8 cellular contexts compared by ENCODE assay signal in the genomic region with DNA sequence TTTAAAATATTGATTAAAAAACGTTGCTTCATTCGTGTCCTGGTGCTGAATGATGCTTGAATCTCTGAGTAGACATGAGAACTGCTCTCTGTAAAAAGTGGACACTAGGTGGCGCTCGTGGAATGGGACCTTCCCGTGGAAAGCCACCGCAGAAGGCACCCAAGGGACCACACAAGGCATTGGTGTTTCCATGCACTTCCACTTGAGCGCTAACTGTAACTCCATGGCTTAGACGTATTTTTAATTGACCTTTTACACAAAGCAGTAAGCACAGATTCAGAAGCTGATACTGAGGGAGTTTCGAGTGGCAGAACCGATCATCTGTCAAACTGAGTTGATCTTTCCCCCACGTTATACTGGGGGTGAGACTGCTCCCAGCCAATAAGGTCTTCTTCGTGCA.
A peak's percentile ranks its signal among the peaks of the same experiment; 100 is the strongest.
DNase-seq lines count a peak whose midpoint lies in the region; ATAC-seq and TF ChIP-seq lines count a peak whose summit lies in the region.

No MANE protein-coding gene starts in this region.

- TF ChIP-seq CTCF in dorsolateral prefrontal cortex (IDR thresholded peaks at IDR 0.05 in 54 of 56, conservative IDR thresholded peaks at IDR 0.05 in 2 of 56; ENCODE audit: low read depth in 1 of 56, partially characterized antibody in 56 of 56) = peak; percentile 83 to 98 (median 92)

- no peaks in the 10 kb centered on the region for H3K9me3 ChIP-seq in mesenchymal stem cell (ENCODE audit: control insufficient read depth, low read length)

- ATAC-seq in GM19023 (IDR thresholded peaks at IDR 0.05; ENCODE audit: unreplicated experiment) = peak; percentile 64
- ATAC-seq in HG03442 (IDR thresholded peaks at IDR 0.05; ENCODE audit: unreplicated experiment) = peak; percentile 71

- peaks cover 2% of the 10 kb centered on the region for H3K4me1 ChIP-seq in mesenchymal stem cell (ENCODE audit: control insufficient read depth, insufficient read depth, low read depth, low read length)

- H4K91ac ChIP-seq in mesenchymal stem cell (ENCODE audit: low read length) = no peak overlapping the region

- no peak overlapping the region for H3K14ac ChIP-seq in mesenchymal stem cell (ENCODE audit: low read length in 2 of 2)

- H4K8ac ChIP-seq in mesenchymal stem cell (ENCODE audit: low read length) = no peak overlapping the region

- H3K4me3 ChIP-seq in dorsolateral prefrontal cortex = no peak overlapping the region
- H3K4me3 ChIP-seq in mesenchymal stem cell (ENCODE audit: insufficient read depth in 1 of 2, low read depth in 1 of 2, low read length in 2 of 2) = no peak overlapping the region

- H2AFZ ChIP-seq in mesenchymal stem cell (ENCODE audit: low read depth, low read length) = no peak overlapping the region

- no peak overlapping the region for H2BK5ac ChIP-seq in mesenchymal stem cell (ENCODE audit: low read depth, low read length, poor library complexity, severe bottlenecking)

- H3K27ac ChIP-seq in dorsolateral prefrontal cortex (no peak overlapping the region), mesenchymal stem cell (ENCODE audit: low read length, poor library complexity, severe bottlenecking) (no peak overlapping the region)

- DNase-seq in AML-193 (lab: John Stamatoyannopoulos, UW) (peak; percentile 66 to 68), NCI-H774 (lab: John Stamatoyannopoulos, UW) (peak; percentile 37), dorsolateral prefrontal cortex (peak; percentile 50 to 92 (median 79)), mesenchymal stem cell (peak; percentile 77)
- peak; percentile 84 to 90 for DNase-seq in activated CD4-positive, alpha-beta T cell treated with anti-CD3 and anti-CD28 coated beads, Interleukin-2, amount 50 U/mL, for 48 hours
- DNase-seq in stimulated activated CD8-positive, alpha-beta memory T cell treated with anti-CD3 and anti-CD28 coated beads, Interleukin-4, amount 100 ng/mL, for 48 hours = peak; percentile 92

- WGBS in mesenchymal stem cell = 44% methylated on average over 12 of the region's 12 CpGs

- intact Hi-C loops in dorsolateral prefrontal cortex (cut with DNase I) = loop anchor here (2.0 to 10.0 kb wide), 3 partner anchors 380 to 671 kb away; no protein-coding TSS in a partner anchor

- no peak overlapping the region for H3K4ac ChIP-seq in mesenchymal stem cell (ENCODE audit: low read depth in 1 of 2, low read length in 2 of 2)

- no peak overlapping the region for H2BK12ac ChIP-seq in mesenchymal stem cell (ENCODE audit: low read length in 2 of 2)

- H2AK5ac ChIP-seq in mesenchymal stem cell (ENCODE audit: low read length, severe bottlenecking) = no peak overlapping the region

- no peak overlapping the region for H2BK120ac ChIP-seq in mesenchymal stem cell (ENCODE audit: low read depth, low read length)

- no peak overlapping the region for H3K9ac ChIP-seq in mesenchymal stem cell (ENCODE audit: low read length)

- peaks cover 6% of the 10 kb centered on the region for H3K79me1 ChIP-seq in mesenchymal stem cell (replicated peaks; ENCODE audit: low read length, poor library complexity, severe bottlenecking)

- H3K4me2 ChIP-seq in mesenchymal stem cell (ENCODE audit: low read length, poor library complexity, severe bottlenecking) = no peak overlapping the region

- H3K18ac ChIP-seq in mesenchymal stem cell (ENCODE audit: low read depth in 1 of 2, low read length in 2 of 2) = no peak overlapping the region

- H3K27me3 ChIP-seq in dorsolateral prefrontal cortex (peaks cover 0 to 3% (median 0%) of the 10 kb centered on the region in 45 donors), mesenchymal stem cell (ENCODE audit: control insufficient read depth in 1 of 2, insufficient read depth in 1 of 2, low read length in 2 of 2) (no peaks in the 10 kb centered on the region)

- H2BK15ac ChIP-seq in mesenchymal stem cell (ENCODE audit: low read depth, poor library complexity, severe bottlenecking) = no peak overlapping the region

- no peak overlapping the region for H3K23ac ChIP-seq in mesenchymal stem cell (ENCODE audit: low read length in 2 of 2)

- H3K36me3 ChIP-seq in mesenchymal stem cell (ENCODE audit: control insufficient read depth in 1 of 2, insufficient read depth in 2 of 2, low read depth in 1 of 2, low read length in 2 of 2) = no peaks in the 10 kb centered on the region

Comparison
In these comparisons a context has a peak if more than half of its experiments do, and no peak if none do; other contexts are left out.
1. DNase-seq: peak in every context shown above with its lines; median percentile 92 in stimulated activated CD8-positive, alpha-beta memory T cell treated with anti-CD3 and anti-CD28 coated beads, Interleukin-4, amount 100 ng/mL, for 48 hours; 87 in activated CD4-positive, alpha-beta T cell treated with anti-CD3 and anti-CD28 coated beads, Interleukin-2, amount 50 U/mL, for 48 hours; 79 in dorsolateral prefrontal cortex; 77 in mesenchymal stem cell; 67 in AML-193; 37 in NCI-H774.